31 cellular contexts compared by ENCODE assay signal in the genomic region with DNA sequence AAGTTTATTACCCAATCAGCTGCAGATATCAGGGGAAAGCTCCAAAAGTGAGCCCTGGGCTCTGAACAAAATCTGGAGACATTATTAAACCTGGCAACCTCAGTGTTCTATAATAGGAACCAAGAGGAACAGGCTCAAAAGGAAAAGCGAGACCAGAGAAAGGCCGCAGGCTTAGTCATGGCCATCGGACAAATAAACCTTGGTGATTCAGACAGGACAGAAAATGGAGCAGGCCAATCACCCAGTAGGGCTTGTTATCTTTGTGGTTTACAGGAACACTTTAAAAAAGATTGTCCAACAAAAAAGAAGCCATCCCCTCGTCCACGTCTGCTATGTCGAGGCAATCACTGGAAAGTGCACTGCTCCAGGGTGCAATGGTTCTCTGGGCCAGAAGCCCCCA. TPM values are rescaled to one million over a fixed set of nuclear protein-coding genes. Genes with fewer than 3 reads are reported as not detected.
DNase-seq lines count a peak whose midpoint lies in the region; ATAC-seq, FAIRE-seq and TF ChIP-seq lines count a peak whose summit lies in the region.
"Had no signal": no experiment of that assay in that cellular context is flagged by ENCODE, and none has a peak within 500 bp of the region (broad histone marks: within the 10 kb centered on the region; RNA-seq: fewer than 3 reads in every experiment).

No MANE protein-coding gene starts in this region.

- H3K4me3 ChIP-seq in brain microvascular endothelial cell (ENCODE audit: low read depth, low read length) (no peak overlapping the region), osteoblast (ENCODE audit: insufficient read depth, low read length) (no peak overlapping the region)
- H3K4me3 ChIP-seq: ascending aorta, gastrocnemius medialis, hepatocyte, left ventricle myocardium inferior, ovary, SK-N-MC, spleen had no signal

- H3K79me2 ChIP-seq in osteoblast (ENCODE audit: insufficient read depth, low read length) = no peaks in the 10 kb centered on the region

- no peaks in the 10 kb centered on the region for H3K36me3 ChIP-seq in brain microvascular endothelial cell (replicated peaks)
- no peaks in the 10 kb centered on the region for H3K36me3 ChIP-seq in osteoblast (ENCODE audit: insufficient read depth, low read length)
- H3K36me3 ChIP-seq: ascending aorta, gastrocnemius medialis, left ventricle myocardium inferior, ovary, spleen had no signal

- no peak for FAIRE-seq in RCC 7860 (lab: Jason Lieb, UNC)
- FAIRE-seq: HTR-8/SVneo had no signal

- H3K9me3 ChIP-seq in osteoblast (ENCODE audit: low read depth, low read length) = no peaks in the 10 kb centered on the region
- H3K9me3 ChIP-seq: ascending aorta, gastrocnemius medialis, ovary had no signal

- no peaks in the 10 kb centered on the region for H4K20me1 ChIP-seq in osteoblast (ENCODE audit: insufficient read depth, low read length)

- in situ Hi-C loops in brain microvascular endothelial cell (cut with HindIII; ENCODE audit: low pct_ligation_motif_present, low sequenced_read_pairs) = no loop called here
- in situ Hi-C loops in ACHN (cut with HindIII; ENCODE audit: low pct_ligation_motif_present, low pct_unique_long_range_greater_than_20kb, low sequenced_read_pairs) = no loop called here

- H3K27me3 ChIP-seq in brain microvascular endothelial cell (replicated peaks) = no peaks in the 10 kb centered on the region
- no peaks in the 10 kb centered on the region for H3K27me3 ChIP-seq in osteoblast (ENCODE audit: insufficient read depth, low read length)
- H3K27me3 ChIP-seq: ascending aorta, gastrocnemius medialis, hepatocyte, ovary had no signal

- TF ChIP-seq CTCF in brain microvascular endothelial cell (IDR thresholded peaks at IDR 0.05; ENCODE audit: low read depth, low read length, missing control alignments) (no peak), osteoblast (IDR thresholded peaks at IDR 0.05; ENCODE audit: extremely low read depth, low read depth, low read length) (no peak)

- H3K4me2 ChIP-seq in osteoblast (ENCODE audit: insufficient read depth, low read length) = no peak overlapping the region
- H3K4me2 ChIP-seq: hepatocyte had no signal

- H2AFZ ChIP-seq in osteoblast (ENCODE audit: low read length) = peak overlapping the region; percentile 59
- H2AFZ ChIP-seq: hepatocyte had no signal

- H3K27ac ChIP-seq in brain microvascular endothelial cell (peak overlapping the region; percentile 47), osteoblast (ENCODE audit: low read depth, low read length) (no peak overlapping the region)
- H3K27ac ChIP-seq: ascending aorta, gastrocnemius medialis, hepatocyte, left ventricle myocardium inferior, ovary, RWPE1, SK-N-MC, spleen, VCaP had no signal

- ATAC-seq in GM21619 (IDR thresholded peaks at IDR 0.05; ENCODE audit: unreplicated experiment) = no peak
- ATAC-seq: activated naive CD4-positive, alpha-beta T cell treated with anti-CD3 and anti-CD28 coated beads, Interleukin-2, amount 50 U/mL, for 72 hours; gastrocnemius medialis; natural killer cell; stimulated activated memory B cell treated with anti-CD40 and anti-IgM and Interleukin-4, amounts not matched to agents 10 μg/mL and 1 μg/mL and 100 μg/mL, for 72 hours; T-helper 17 cell had no signal

- peak; percentile 68 for DNase-seq in EL
- DNase-seq in RCC 7860 (ENCODE audit: low spot score) = peak; percentile 23
- peak; percentile 87 for DNase-seq in brain microvascular endothelial cell
- DNase-seq in osteoblast (ENCODE audit: insufficient read length, low spot score, missing footprints) = no peak
- DNase-seq in ACHN = no peak
- DNase-seq in SW 1271 (lab: John Stamatoyannopoulos, UW) = no peak
- DNase-seq: effector CD4-positive, alpha-beta T cell; gastrocnemius medialis; GDM1; GOT3; Kasumi-1; left ventricle myocardium inferior; midbrain; natural killer cell; NCI-H1048; NCI-H1694 treated with DMSO at 0.1 percent for 48 hours; NCI-H2171 treated with DMSO at 0.1 percent for 48 hours; NCI-H524; ovary; spleen; stimulated activated CD4-positive, alpha-beta T cell treated with anti-CD3 and anti-CD28 coated beads, Interleukin-4, amount 100 ng/mL, for 1 hour; T-helper 17 cell had no signal

- peaks cover 15% of the 10 kb centered on the region for H3K4me1 ChIP-seq in osteoblast (ENCODE audit: insufficient read depth, low read length)
- H3K4me1 ChIP-seq: gastrocnemius medialis, left ventricle myocardium inferior, spleen had no signal

RNA-seq across cellular contexts. Expression of a gene that starts 7.7 kb away (rescaled TPM):
- total RNA-seq in osteoblast = 41.3 and 48.1 TPM in 2 replicates

Comparison
In these comparisons a context has a peak if more than half of its experiments do, and no peak if none do; other contexts are left out.
1. DNase-seq: peak in EL (single experiment), RCC 7860 (single experiment) and brain microvascular endothelial cell (single experiment); none in osteoblast (single experiment), ACHN (single experiment) and SW 1271 (0 of 2).